Comparison of ENCODE assay signal across 13 cellular contexts in the genomic region with DNA sequence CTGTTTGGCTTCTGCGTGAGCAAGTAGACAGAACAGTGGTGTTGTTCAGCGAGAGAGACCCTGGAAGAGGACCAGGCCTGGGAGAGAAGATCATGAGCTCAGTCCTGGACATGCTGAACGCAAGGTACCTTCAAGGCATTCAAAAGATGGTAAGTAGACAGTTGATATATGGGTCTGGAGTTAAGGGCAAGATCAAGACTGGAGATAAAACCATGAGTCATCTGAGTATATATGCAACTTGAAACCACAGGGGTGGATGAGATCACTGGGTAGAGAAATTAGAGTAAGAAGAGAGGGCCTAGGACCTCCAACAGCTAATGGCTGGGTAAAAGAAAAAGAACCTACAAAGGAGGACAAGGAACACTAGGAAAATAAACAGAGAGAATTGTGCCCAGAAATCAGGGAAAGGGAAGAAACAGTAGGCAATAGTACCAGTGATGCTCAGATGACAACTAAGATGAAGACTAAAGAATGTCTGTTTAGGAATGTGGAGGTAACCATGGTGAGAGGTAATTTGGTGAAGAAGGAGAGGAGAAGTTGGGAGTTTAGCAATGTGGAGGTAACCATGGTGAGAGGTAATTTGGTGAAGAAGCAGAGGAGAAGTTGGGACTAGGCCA.
A peak's percentile ranks its signal among the peaks of the same experiment; 100 is the strongest.
DNase-seq lines count a peak whose midpoint lies in the region; ATAC-seq lines count a peak whose summit lies in the region.
"Had no signal": no experiment of that assay in that cellular context is flagged by ENCODE, and none has a peak within 500 bp of the region (broad histone marks: within the 10 kb centered on the region; RNA-seq: fewer than 3 reads in every experiment).

No MANE protein-coding gene starts in this region.

- peak; percentile 23 for ATAC-seq in stimulated activated naive CD8-positive, alpha-beta T cell treated with anti-CD3 and anti-CD28 coated beads, Interleukin-15, amount 100 ng/mL, for 72 hours
- ATAC-seq in stimulated activated naive CD8-positive, alpha-beta T cell treated with anti-CD3 and anti-CD28 coated beads, Interleukin-15, Interleukin-2, amounts not matched to agents 100 U/mL and 50 U/mL, for 24 hours: no peak
- ATAC-seq in right cardiac atrium: no peak
- ATAC-seq: natural killer cell treated with Interleukin-12 subunit alpha and Interleukin-12 subunit beta and Interleukin-15 and Interleukin-18, amount 100 ng/mL, for 72 hours had no signal

- no peaks in the 10 kb centered on the region for H3K27me3 Mint-ChIP-seq in stimulated activated naive CD8-positive, alpha-beta T cell treated with anti-CD3 and anti-CD28 coated beads, Interleukin-15, amount 100 ng/mL, for 72 hours
- H3K27me3 Mint-ChIP-seq: natural killer cell treated with Interleukin-12 subunit alpha and Interleukin-12 subunit beta and Interleukin-15 and Interleukin-18, amount 100 ng/mL, for 72 hours had no signal

- peaks cover 18% of the 10 kb centered on the region in 2 donors for H3K9me3 Mint-ChIP-seq in stimulated activated naive CD8-positive, alpha-beta T cell treated with anti-CD3 and anti-CD28 coated beads, Interleukin-15, amount 100 ng/mL, for 72 hours

- 93% methylated on average over 3 of the region's 3 CpGs for WGBS in right cardiac atrium

- DNase-seq in stimulated activated naive CD8-positive, alpha-beta T cell treated with anti-CD3 and anti-CD28 coated beads, Interleukin-15, amount 100 ng/mL, for 72 hours: no peak
- DNase-seq in stimulated activated naive CD8-positive, alpha-beta T cell treated with anti-CD3 and anti-CD28 coated beads, Interleukin-15, Interleukin-2, amounts not matched to agents 100 U/mL and 50 U/mL, for 24 hours: no peak
- DNase-seq in SW480 (ENCODE audit: low spot score) (peak; percentile 51), glomerular endothelial cell (ENCODE audit: extremely low read depth, low read depth, low spot score) (peak; percentile 27), NCI-H2107 (lab: John Stamatoyannopoulos, UW) (no peak), right cardiac atrium (no peak), inferior parietal cortex (ENCODE audit: extremely low spot score) (no peak), NCI-H128 (lab: John Stamatoyannopoulos, UW; ENCODE audit: unreplicated experiment) (no peak)
- DNase-seq: activated CD4-positive, CD25-positive, alpha-beta regulatory T cell; AML-193; NCI-H2029 treated with DMSO at 0.1 percent for 48 hours; substantia nigra had no signal

- no peak overlapping the region for H3K27ac ChIP-seq in right cardiac atrium (ENCODE audit: low read length)

- H3K4me3 ChIP-seq in right cardiac atrium (ENCODE audit: low read length): no peak overlapping the region

- H3K27ac Mint-ChIP-seq in stimulated activated naive CD8-positive, alpha-beta T cell treated with anti-CD3 and anti-CD28 coated beads, Interleukin-15, amount 100 ng/mL, for 72 hours: no peak overlapping the region
- H3K27ac Mint-ChIP-seq: natural killer cell treated with Interleukin-12 subunit alpha and Interleukin-12 subunit beta and Interleukin-15 and Interleukin-18, amount 100 ng/mL, for 72 hours had no signal

- intact Hi-C loops in right cardiac atrium (cut with DNase I): no loop called here

- no peaks in the 10 kb centered on the region for H3K27me3 ChIP-seq in right cardiac atrium (ENCODE audit: control insufficient read depth, insufficient read depth)

- no peaks in the 10 kb centered on the region for H3K9me3 ChIP-seq in right cardiac atrium (ENCODE audit: control insufficient read depth, low read length)

- H3K4me3 Mint-ChIP-seq in stimulated activated naive CD8-positive, alpha-beta T cell treated with anti-CD3 and anti-CD28 coated beads, Interleukin-15, amount 100 ng/mL, for 72 hours: no peak overlapping the region
- H3K4me3 Mint-ChIP-seq: natural killer cell treated with Interleukin-12 subunit alpha and Interleukin-12 subunit beta and Interleukin-15 and Interleukin-18, amount 100 ng/mL, for 72 hours had no signal

- no peaks in the 10 kb centered on the region for H3K4me1 ChIP-seq in right cardiac atrium (ENCODE audit: control insufficient read depth, insufficient read depth, low read length)

- no peaks in the 10 kb centered on the region for H3K4me1 Mint-ChIP-seq in stimulated activated naive CD8-positive, alpha-beta T cell treated with anti-CD3 and anti-CD28 coated beads, Interleukin-15, amount 100 ng/mL, for 72 hours

Comparison
In these comparisons a context has a peak if more than half of its experiments do, and no peak if none do; other contexts are left out.
1. DNase-seq: peak in SW480 (single experiment) and glomerular endothelial cell (single experiment); none in stimulated activated naive CD8-positive, alpha-beta T cell treated with anti-CD3 and anti-CD28 coated beads, Interleukin-15, amount 100 ng/mL, for 72 hours (0 of 2), stimulated activated naive CD8-positive, alpha-beta T cell treated with anti-CD3 and anti-CD28 coated beads, Interleukin-15, Interleukin-2, amounts not matched to agents 100 U/mL and 50 U/mL, for 24 hours (single experiment), NCI-H2107 (single experiment), right cardiac atrium (0 of 3), inferior parietal cortex (single experiment) and NCI-H128 (single experiment).